Comparison of ENCODE assay signal across 8 cellular contexts in genomic region chr2:69644506-69644979, GRCh38. TPM values are rescaled to one million over a fixed set of nuclear protein-coding genes. Genes with fewer than 3 reads are reported as not detected.
DNase-seq lines count a peak whose midpoint lies in the region; ATAC-seq and TF ChIP-seq lines count a peak whose summit lies in the region.

No MANE protein-coding gene starts in this region.

- TF ChIP-seq CTCF in GM10248 (IDR thresholded peaks at IDR 0.05; ENCODE audit: control extremely low read depth, extremely low read depth, low read depth, missing control alignments) (no peak), PC-9 (conservative IDR thresholded peaks at IDR 0.05) (no peak), osteocyte (IDR thresholded peaks at IDR 0.05) (no peak)

- no peaks in the 10 kb centered on the region for H3K27me3 ChIP-seq in PC-9 (ENCODE audit: insufficient read depth, low read depth)
- no peaks in the 10 kb centered on the region for H3K27me3 ChIP-seq in esophagus (ENCODE audit: control insufficient read depth in 1 of 2, insufficient read depth in 2 of 2, low read length in 2 of 2)

- CTCF ChIA-PET in GM10248 (lab: Yijun Ruan, JAX) (interaction anchor here (0.6 to 2.8 kb wide), 10 partner anchors 11 to 207 kb away, joined by 3 to 14 read pairs (median 4); partner anchors contain the start of gene NFU1), PC-9 (lab: Charles Lee) (interaction anchor here (0.9 kb wide), 1 partner anchor 78 kb away, joined by 4 read pairs; no protein-coding TSS in a partner anchor)

- H3K4me3 ChIP-seq in PC-9 (peak overlapping the region; percentile 86), esophagus (ENCODE audit: low read depth in 1 of 2, low read length in 2 of 2) (peak overlapping the region; percentile 85 to 86)

- H2AFZ ChIP-seq in PC-9: peak overlapping the region; percentile 91

- H4K20me1 ChIP-seq in PC-9 (ENCODE audit: insufficient read depth): peaks cover 10% of the 10 kb centered on the region; the same call in 1 of the 2 replicates

- ATAC-seq in HG03521 (IDR thresholded peaks at IDR 0.05; ENCODE audit: unreplicated experiment): no peak
- no peak for ATAC-seq in HG03280 (IDR thresholded peaks at IDR 0.05; ENCODE audit: unreplicated experiment)
- ATAC-seq in HG03097 (IDR thresholded peaks at IDR 0.05; ENCODE audit: low FRiP score, unreplicated experiment): no peak
- no peak for ATAC-seq in GM18519 (IDR thresholded peaks at IDR 0.05; ENCODE audit: low FRiP score, unreplicated experiment)

- H3K4me1 ChIP-seq in PC-9 (replicated peaks; ENCODE audit: insufficient read depth): peaks cover 41% of the 10 kb centered on the region
- peaks cover 0 to 2% of the 10 kb centered on the region in 2 donors for H3K4me1 ChIP-seq in esophagus (ENCODE audit: control insufficient read depth in 2 of 2, insufficient read depth in 2 of 2, low read length in 1 of 2)

- peaks cover 53% of the 10 kb centered on the region for H3K79me2 ChIP-seq in PC-9 (ENCODE audit: low read depth)

- H3K27me3 Mint-ChIP-seq in osteocyte (ENCODE audit: unreplicated experiment): no peaks in the 10 kb centered on the region

- peaks cover 4% of the 10 kb centered on the region for H3K36me3 Mint-ChIP-seq in osteocyte (ENCODE audit: unreplicated experiment)

- H3F3A ChIP-seq in PC-9 (ENCODE audit: insufficient read depth, low read depth): peaks cover 16% of the 10 kb centered on the region; the same call in 1 of the 2 replicates

- POLR2A ChIA-PET in GM10248 (lab: Yijun Ruan, JAX) (no interaction called here), PC-9 (lab: Charles Lee; ENCODE audit: unreplicated experiment) (interaction anchor here (0.5 to 0.9 kb wide), 2 partner anchors 160 to 208 kb away, joined by 4 to 20 read pairs; no protein-coding TSS in a partner anchor)

- DNase-seq in GM10248 (ENCODE audit: extremely low spot score): peak; percentile 30
- DNase-seq in PC-9: no peak
- no peak for DNase-seq in osteocyte (ENCODE audit: extremely low spot score, unreplicated experiment)

- H3K27ac Mint-ChIP-seq in osteocyte (ENCODE audit: unreplicated experiment): peak overlapping the region; percentile 99

- no peaks in the 10 kb centered on the region for H3K9me2 ChIP-seq in PC-9 (ENCODE audit: insufficient read depth)

- intact Hi-C loops in PC-9 (cut with micrococcal nuclease; ENCODE audit: unreplicated experiment): loop anchor here (5.0 kb wide), 2 partner anchors 53 to 257 kb away; partner anchors contain the start of gene GFPT1

- H3K36me3 ChIP-seq in PC-9 (ENCODE audit: low read depth): no peaks in the 10 kb centered on the region
- peaks cover 0 to 3% of the 10 kb centered on the region in 2 donors for H3K36me3 ChIP-seq in esophagus (ENCODE audit: control insufficient read depth in 2 of 2, insufficient read depth in 2 of 2, low read length in 1 of 2)

- peak overlapping the region; percentile 95 for H3K4me3 Mint-ChIP-seq in osteocyte (ENCODE audit: unreplicated experiment)

- WGBS in esophagus, 2 donors: 1% methylated on average over 15 of the region's 15 CpGs

- no peaks in the 10 kb centered on the region for H3K9me3 Mint-ChIP-seq in osteocyte (ENCODE audit: unreplicated experiment)

- peaks cover 40% of the 10 kb centered on the region for H3K4me1 Mint-ChIP-seq in osteocyte (ENCODE audit: unreplicated experiment)

- BruUV-seq in PC-9 (replicated peaks; lab: Mats Ljungman, UMichigan): TSS peak; percentile 69

- no peaks in the 10 kb centered on the region for H3K9me3 ChIP-seq in PC-9 (ENCODE audit: insufficient read depth, low read depth)
- H3K9me3 ChIP-seq in esophagus (ENCODE audit: control insufficient read depth in 2 of 2, insufficient read depth in 1 of 2, low read depth in 1 of 2, low read length in 1 of 2): no peaks in the 10 kb centered on the region

- H3K4me2 ChIP-seq in PC-9: peak overlapping the region; percentile 95

- H3K27ac ChIP-seq in PC-9 (peak overlapping the region; percentile 90), esophagus (ENCODE audit: low read depth in 2 of 2, low read length in 1 of 2) (peak overlapping the region; percentile 95 to 96)

RNA-seq across cellular contexts. Expression of gene AAK1, which starts 1.0 kb away (rescaled TPM):
- total RNA-seq in PC-9 (2021) (50.3 and 66.6 TPM in 2 replicates), osteocyte (66.0 and 75.0 TPM in 2 replicates)
- polyA plus RNA-seq in esophagus: 1 to 10 TPM; 4.4 to 8.4 TPM
